In genomic region chr19:50365434-50366306, GRCh38 we compare ENCODE assay signal across 15 cellular contexts. TPM values are rescaled to one million over a fixed set of nuclear protein-coding genes. Genes with fewer than 3 reads are reported as not detected.
A peak's percentile ranks its signal among the peaks of the same experiment; 100 is the strongest.
DNase-seq lines count a peak whose midpoint lies in the region; ATAC-seq, FAIRE-seq and TF ChIP-seq lines count a peak whose summit lies in the region.
"Had no signal": no experiment of that assay in that cellular context is flagged by ENCODE, and none has a peak within 500 bp of the region (broad histone marks: within the 10 kb centered on the region; RNA-seq: fewer than 3 reads in every experiment).

NAPSA (minus strand) TSS chr19:50365639; CDS start chr19:50365621, 18 bp downstream.

- H2AFZ ChIP-seq in MM.1S (ENCODE audit: low read length) (no peak within 1 kb of the TSS), GM12878 (ENCODE audit: control insufficient read depth, low read depth, low read length) (peak within 1 kb of the TSS; percentile 65)

- H3K36me3 ChIP-seq in MM.1S (replicated peaks; ENCODE audit: insufficient read depth, low read length) (no peaks in the 10 kb centered on the region), GM12878 (ENCODE audit: control insufficient read depth in 2 of 2, insufficient read depth in 2 of 2, low read length in 1 of 2) (no peaks in the 10 kb centered on the region), prostate gland (no peaks in the 10 kb centered on the region)
- H3K36me3 ChIP-seq: SJCRH30 had no signal

- peak within 1 kb of the TSS; percentile 43 for H3K4me3 Mint-ChIP-seq in activated T-cell treated with anti-CD3 and anti-CD28 coated beads, Interleukin-2, amount 50 U/mL, for 4 hours
- H3K4me3 Mint-ChIP-seq in stimulated activated effector memory CD8-positive, alpha-beta T cell treated with anti-CD3 and anti-CD28 coated beads, Interleukin-12 subunit alpha, Interleukin-12 subunit beta, amount 100 ng/mL, for 72 hours = peak within 1 kb of the TSS; percentile 69
- H3K4me3 Mint-ChIP-seq: brain had no signal

- H3K9ac ChIP-seq in MM.1S (ENCODE audit: low read length) (no peak within 1 kb of the TSS), GM12878 (ENCODE audit: control insufficient read depth, insufficient read depth, low read length) (peak within 1 kb of the TSS; percentile 50)

- peaks cover 5% of the 10 kb centered on the region; the same call in 1 of the 2 replicates for H3K4me1 ChIP-seq in MM.1S (ENCODE audit: low read length)
- H3K4me1 ChIP-seq in GM12878 (ENCODE audit: control insufficient read depth, insufficient read depth, low read length) = peaks cover 43% of the 10 kb centered on the region
- no peaks in the 10 kb centered on the region for H3K4me1 ChIP-seq in prostate gland (replicated peaks)
- H3K4me1 ChIP-seq: SJCRH30 had no signal

- SMC1A ChIA-PET in GM12878 (lab: Charles Lee; ENCODE audit: uncharacterized antibody, unreplicated experiment) = interaction anchor here (0.7 to 5.5 kb wide), 7 partner anchors 7 to 95 kb away, joined by 3 to 48 read pairs (median 3); partner anchors contain the start of genes NR1H2 and POLD1

- POLR2A ChIA-PET in GM12878 (lab: Charles Lee) = interaction anchor here (0.6 to 5.2 kb wide), 6 partner anchors 8 to 1243 kb away, joined by 3 to 35 read pairs (median 3); no protein-coding TSS in a partner anchor
- POLR2A ChIA-PET in GM10248 (lab: Yijun Ruan, JAX) = no interaction called here

- H3K79me2 ChIP-seq in MM.1S (ENCODE audit: low read length) (no peaks in the 10 kb centered on the region), GM12878 (ENCODE audit: control insufficient read depth, insufficient read depth, low read length) (no peaks in the 10 kb centered on the region; the same call in 1 of the 2 replicates)

- no peak within 1 kb of the TSS for H3K4me3 ChIP-seq in MM.1S (ENCODE audit: low read length)
- H3K4me3 ChIP-seq in GM12878 = peak within 1 kb of the TSS; percentile 31; the same call in 1 of the 2 replicates
- H3K4me3 ChIP-seq in prostate gland = no peak within 1 kb of the TSS
- H3K4me3 ChIP-seq: SJCRH30, skin epidermis had no signal

- no TSS peak for BruUV-seq in GM12878 (replicated peaks; lab: Mats Ljungman, UMichigan)

- no peak for DNase-seq in activated T-cell treated with anti-CD3 and anti-CD28 coated beads, Interleukin-2, amount 50 U/mL, for 4 hours
- DNase-seq in activated T-cell treated with anti-CD3 and anti-CD28 coated beads, Interleukin-2, amount 50 U/mL, for 1 hour = no peak
- DNase-seq in MM.1S (peak; percentile 7), GM12878 (ENCODE audit: low read depth, low spot score) (no peak), prostate gland (ENCODE audit: low spot score) (no peak), NCI-H2029 (lab: John Stamatoyannopoulos, UW) (no peak), GM10248 (ENCODE audit: extremely low spot score) (no peak)
- DNase-seq in stimulated activated effector memory CD8-positive, alpha-beta T cell treated with anti-CD3 and anti-CD28 coated beads, Interleukin-12 subunit alpha, Interleukin-12 subunit beta, amount 100 ng/mL, for 72 hours (ENCODE audit: low spot score in 2 of 2) = peak in 1 of 2 donors; percentile 68
- DNase-seq: H9, mammary epithelial cell, NCI-H1417, NCI-H345, SJCRH30 had no signal

- no peaks in the 10 kb centered on the region for H3K9me3 Mint-ChIP-seq in activated T-cell treated with anti-CD3 and anti-CD28 coated beads, Interleukin-2, amount 50 U/mL, for 4 hours
- peaks cover 2% of the 10 kb centered on the region for H3K9me3 Mint-ChIP-seq in stimulated activated effector memory CD8-positive, alpha-beta T cell treated with anti-CD3 and anti-CD28 coated beads, Interleukin-12 subunit alpha, Interleukin-12 subunit beta, amount 100 ng/mL, for 72 hours
- H3K9me3 Mint-ChIP-seq: H9 had no signal

- in situ Hi-C loops in GM12878 (cut with MboI) = loop anchor here (5.0 kb wide), 1 partner anchor 97 kb away; no protein-coding TSS in a partner anchor

- TF ChIP-seq POLR2A in GM12878 (IDR thresholded peaks at IDR 0.05; ENCODE audit: low read depth, low read length) (peak; percentile 61; the same call in 1 of the 2 replicates), prostate gland (IDR thresholded peaks at IDR 0.05) (no peak)

- RAD21 ChIA-PET in GM12878 (lab: Charles Lee; ENCODE audit: unreplicated experiment) = interaction anchor here (0.7 to 4.9 kb wide), 9 partner anchors 8 to 97 kb away, joined by 3 to 60 read pairs (median 4); partner anchors contain the start of gene SPIB

- no peak for ATAC-seq in activated T-cell treated with anti-CD3 and anti-CD28 coated beads, Interleukin-2, amount 50 U/mL, for 4 hours
- peak; percentile 10 for ATAC-seq in GM12878
- no peak for ATAC-seq in stimulated activated effector memory CD8-positive, alpha-beta T cell treated with anti-CD3 and anti-CD28 coated beads, Interleukin-12 subunit alpha, Interleukin-12 subunit beta, amount 100 ng/mL, for 72 hours

- H3K27me3 ChIP-seq in MM.1S (replicated peaks; ENCODE audit: insufficient read depth, low read length) (peaks cover 55% of the 10 kb centered on the region), GM12878 (replicated peaks in 1 of 2; ENCODE audit: control insufficient read depth in 2 of 2, insufficient read depth in 2 of 2, low read length in 1 of 2) (no peaks in the 10 kb centered on the region), prostate gland (replicated peaks; ENCODE audit: insufficient read depth) (no peaks in the 10 kb centered on the region)

- no peak for FAIRE-seq in GM12878 (lab: Jason Lieb, UNC)

- no peak for TF ChIP-seq EP300 in GM12878 (IDR thresholded peaks at IDR 0.05; ENCODE audit: borderline replicate concordance in 1 of 2, control insufficient read depth in 1 of 2, low read depth in 2 of 2, low read length in 2 of 2)

- no peaks in the 10 kb centered on the region for H3K9me2 ChIP-seq in MM.1S (replicated peaks; ENCODE audit: insufficient read depth, low read length)

- H3K4me1 Mint-ChIP-seq in activated T-cell treated with anti-CD3 and anti-CD28 coated beads, Interleukin-2, amount 50 U/mL, for 4 hours (ENCODE audit: low read depth) = peaks cover 64% of the 10 kb centered on the region
- peaks cover 67% of the 10 kb centered on the region for H3K4me1 Mint-ChIP-seq in stimulated activated effector memory CD8-positive, alpha-beta T cell treated with anti-CD3 and anti-CD28 coated beads, Interleukin-12 subunit alpha, Interleukin-12 subunit beta, amount 100 ng/mL, for 72 hours

- H3K27me3 Mint-ChIP-seq in activated T-cell treated with anti-CD3 and anti-CD28 coated beads, Interleukin-2, amount 50 U/mL, for 4 hours (ENCODE audit: low read depth) = no peaks in the 10 kb centered on the region

- TF ChIP-seq CTCF in MM.1S (IDR thresholded peaks at IDR 0.05; ENCODE audit: low read length) = no peak
- no peak for TF ChIP-seq CTCF in GM12878 (IDR thresholded peaks at IDR 0.05 in 2 of 3, conservative IDR thresholded peaks at IDR 0.05 in 1 of 3; ENCODE audit: control insufficient read depth in 2 of 3, extremely low read depth in 1 of 3, insufficient read depth in 1 of 3, low read depth in 3 of 3, low read length in 3 of 3)
- TF ChIP-seq CTCF in prostate gland (IDR thresholded peaks at IDR 0.05) = no peak
- TF ChIP-seq CTCF in GM10248 (IDR thresholded peaks at IDR 0.05; ENCODE audit: control extremely low read depth, extremely low read depth, low read depth, missing control alignments) = no peak

- H3K4me2 ChIP-seq in MM.1S (ENCODE audit: low read depth, low read length) = no peak within 1 kb of the TSS
- H3K4me2 ChIP-seq in GM12878 (ENCODE audit: control insufficient read depth, insufficient read depth) = peak within 1 kb of the TSS; percentile 87

- H3K27ac ChIP-seq in MM.1S (ENCODE audit: low read length) = no peak within 1 kb of the TSS
- peak within 1 kb of the TSS; percentile 84 for H3K27ac ChIP-seq in GM12878 (ENCODE audit: control insufficient read depth, insufficient read depth)
- H3K27ac ChIP-seq in prostate gland = no peak within 1 kb of the TSS
- H3K27ac ChIP-seq: SJCRH30, skin epidermis had no signal

- peak within 1 kb of the TSS; percentile 94 for H3K27ac Mint-ChIP-seq in stimulated activated effector memory CD8-positive, alpha-beta T cell treated with anti-CD3 and anti-CD28 coated beads, Interleukin-12 subunit alpha, Interleukin-12 subunit beta, amount 100 ng/mL, for 72 hours
- H3K27ac Mint-ChIP-seq: brain, H9 had no signal

- H3K36me3 Mint-ChIP-seq in activated T-cell treated with anti-CD3 and anti-CD28 coated beads, Interleukin-2, amount 50 U/mL, for 4 hours (ENCODE audit: insufficient read depth) = no peaks in the 10 kb centered on the region
- peaks cover 40% of the 10 kb centered on the region for H3K36me3 Mint-ChIP-seq in stimulated activated effector memory CD8-positive, alpha-beta T cell treated with anti-CD3 and anti-CD28 coated beads, Interleukin-12 subunit alpha, Interleukin-12 subunit beta, amount 100 ng/mL, for 72 hours
- H3K36me3 Mint-ChIP-seq: brain had no signal

- no peak for TF ChIP-seq RAD21 in GM12878 (IDR thresholded peaks at IDR 0.05; ENCODE audit: insufficient read depth, low read depth, low read length)

- H4K20me1 ChIP-seq in MM.1S (ENCODE audit: insufficient read depth, low read length) (no peaks in the 10 kb centered on the region), GM12878 (ENCODE audit: control insufficient read depth, insufficient read depth) (no peaks in the 10 kb centered on the region)

- CTCF ChIA-PET in GM12878 (lab: Yijun Ruan, JAX) (interaction anchor here (0.5 to 9.4 kb wide), 16 partner anchors 7 to 556 kb away, joined by 3 to 167 read pairs (median 5); partner anchors contain the start of genes MYBPC2 and NR1H2), GM10248 (lab: Yijun Ruan, JAX) (interaction anchor here (1.0 to 1.8 kb wide), 5 partner anchors 8 to 95 kb away, joined by 4 to 10 read pairs (median 7); no protein-coding TSS in a partner anchor)

- no peaks in the 10 kb centered on the region for H3F3A ChIP-seq in MM.1S (ENCODE audit: insufficient read depth, low read length)

- 68% methylated on average over 11 of the region's 11 CpGs for WGBS in GM12878 (ENCODE audit: insufficient coverage, insufficient replicate concordance, low lambda C conversion rate, missing lambda C conversion rate)
- WGBS in prostate gland = 80% methylated on average over 11 of the region's 11 CpGs

- intact Hi-C loops in GM12878 (cut with micrococcal nuclease; ENCODE audit: unreplicated experiment) (no loop called here), prostate gland (cut with DNase I) (no loop called here)

- H3K9me3 ChIP-seq in MM.1S (replicated peaks; ENCODE audit: insufficient read depth, low read length) = no peaks in the 10 kb centered on the region
- H3K9me3 ChIP-seq in GM12878 (replicated peaks; ENCODE audit: control insufficient read depth, insufficient read depth, low read length) = peaks cover 2% of the 10 kb centered on the region; the same call in 1 of the 3 replicates
- H3K9me3 ChIP-seq in prostate gland = no peaks in the 10 kb centered on the region
- H3K9me3 ChIP-seq: SJCRH30 had no signal

RNA-seq across cellular contexts. Expression of gene NAPSA, which starts in this region (rescaled TPM):
- total RNA-seq in activated T-cell treated with anti-CD3 and anti-CD28 coated beads, Interleukin-2, amount 50 U/mL, for 4 hours = 10 to 100 TPM in 2 of 3 donors, 1 to 10 TPM in 1; 9.1 to 21.1 (median 10.4) TPM
- 19.2 and 19.9 TPM in 2 replicates for total RNA-seq in GM12878 (2013; cell fraction: nucleolus; rRNA removed)
- total RNA-seq in GM12878 (2014; rRNA removed) (20.1 and 20.6 TPM in 2 replicates), GM12878 (2014; rRNA removed; fragmentation: Illumina TruSeq; extraction: Trizol) (12.3 and 14.5 TPM in 2 replicates), GM12878 (2021) (18.2 and 19.2 TPM in 2 replicates), prostate gland (1 to 10 TPM in 1 of 2 donors, under 1 TPM in 1; 0.85 to 5.0 TPM)
- polyA plus RNA-seq in GM12878 (2011; ENCODE audit: low read depth) = 30.5 TPM
- polyA plus RNA-seq in GM12878 (2011; rRNA removed) (30.8 and 45.4 TPM in 2 replicates), GM12878 (2014; fragmentation: Illumina TruSeq; extraction: Trizol) (13.8 and 15.3 TPM in 2 replicates), GM12878 (2014; fragmentation: Nextera tagmentation; extraction: Ambion mirVana) (10 to 100 TPM in 1 of 2 experiments, 1 to 10 TPM in 1; 6.7 to 15.2 TPM), GM12878 (2014; rRNA removed) (21.6 and 22.4 TPM in 2 replicates), GM12878 (2016; fragmentation: Nextera tagmentation; extraction: Ambion mirVana) (10 to 100 TPM; 17.0 to 17.2 TPM)
- 65.3 and 79.7 TPM in 2 replicates for polyA plus RNA-seq in GM12878 (2011; cell fraction: cytosol; rRNA removed)
- 86.1 and 106 TPM in 2 replicates for polyA plus RNA-seq in GM12878 (2011; cell fraction: nucleus; rRNA removed)
- 15.8 and 49.6 TPM in 2 replicates for polyA plus RNA-seq in GM12878 (2012)
- 20.5 and 43.9 TPM in 2 replicates for polyA minus RNA-seq in GM12878 (2011; rRNA and poly(A)+ RNA removed)
- 10.6 and 14.8 TPM in 2 replicates for polyA minus RNA-seq in GM12878 (2011; cell fraction: cytosol; rRNA and poly(A)+ RNA removed)
- 11.8 and 16.9 TPM in 2 replicates for polyA minus RNA-seq in GM12878 (2011; cell fraction: nucleus; rRNA and poly(A)+ RNA removed)
